Comparison of ENCODE assay signal across 11 cellular contexts in genomic region chr17:77836557-77837041, GRCh38.
DNase-seq lines count a peak whose midpoint lies in the region; ATAC-seq and TF ChIP-seq lines count a peak whose summit lies in the region.
"Had no signal": no experiment of that assay in that cellular context is flagged by ENCODE, and none has a peak within 500 bp of the region (broad histone marks: within the 10 kb centered on the region; RNA-seq: fewer than 3 reads in every experiment).

No MANE protein-coding gene starts in this region.

- H2AK5ac ChIP-seq in mesenchymal stem cell (ENCODE audit: low read length, severe bottlenecking), result no peak overlapping the region

- CTCF ChIA-PET in CD8-positive, alpha-beta memory T cell (lab: Charles Lee), result interaction anchor here (2.8 kb wide), 1 partner anchor 11 kb away, joined by 6 read pairs; no protein-coding TSS in a partner anchor

- peak overlapping the region; percentile 28 to 95 (median 78) for H3K27ac Mint-ChIP-seq in CD8-positive, alpha-beta memory T cell
- peak overlapping the region; percentile 84 for H3K27ac Mint-ChIP-seq in activated naive CD8-positive, alpha-beta T cell treated with anti-CD3 and anti-CD28 coated beads, Interleukin-2, amount 50 U/mL, for 24 hours

- H3K79me1 ChIP-seq in mesenchymal stem cell (replicated peaks; ENCODE audit: low read length, poor library complexity, severe bottlenecking), result no peaks in the 10 kb centered on the region

- H2AFZ ChIP-seq in mesenchymal stem cell (ENCODE audit: low read depth, low read length), result no peak overlapping the region

- ATAC-seq in activated naive CD8-positive, alpha-beta T cell treated with anti-CD3 and anti-CD28 coated beads, Interleukin-2, amount 50 U/mL, for 24 hours, result peak; percentile 84

- H3K27me3 ChIP-seq in CD8-positive, alpha-beta memory T cell (ENCODE audit: insufficient read depth, low read length, poor library complexity, severe bottlenecking), result no peaks in the 10 kb centered on the region
- no peaks in the 10 kb centered on the region for H3K27me3 ChIP-seq in mesenchymal stem cell (ENCODE audit: control insufficient read depth in 1 of 2, insufficient read depth in 1 of 2, low read length in 2 of 2)
- H3K27me3 ChIP-seq in tibial nerve, result no peaks in the 10 kb centered on the region
- H3K27me3 ChIP-seq: upper lobe of left lung had no signal

- H3K4ac ChIP-seq in mesenchymal stem cell (ENCODE audit: low read depth in 1 of 2, low read length in 2 of 2), result no peak overlapping the region

- H3K4me1 ChIP-seq in CD8-positive, alpha-beta memory T cell (ENCODE audit: insufficient read depth, low read length), result peaks cover 12% of the 10 kb centered on the region
- H3K4me1 ChIP-seq in mesenchymal stem cell (ENCODE audit: control insufficient read depth, insufficient read depth, low read depth, low read length) (peaks cover 15% of the 10 kb centered on the region), tibial nerve (peaks cover 0 to 32% (median 6%) of the 10 kb centered on the region in 4 donors)

- peak in 3 of 5 donors; percentile 15 to 59 (median 57) for DNase-seq in CD8-positive, alpha-beta memory T cell
- DNase-seq in MV-4-11 (lab: John Stamatoyannopoulos, UW), result peak; percentile 43
- DNase-seq in activated naive CD8-positive, alpha-beta T cell treated with anti-CD3 and anti-CD28 coated beads, Interleukin-2, amount 50 U/mL, for 24 hours, result no peak
- DNase-seq in mesenchymal stem cell, result peak; percentile 6
- DNase-seq in tibial nerve (ENCODE audit: low spot score in 2 of 2), result no peak
- DNase-seq in AG20443 (ENCODE audit: low spot score), result no peak
- DNase-seq in HCEC 1CT, result no peak
- DNase-seq in NCI-H345 treated with DMSO at 0.1 percent for 48 hours (lab: John Stamatoyannopoulos, UW; ENCODE audit: unreplicated experiment), result no peak
- DNase-seq: NCI-H510A treated with DMSO at 0.1 percent for 48 hours had no signal

- WGBS in mesenchymal stem cell, result 96% methylated on average over 3 of the region's 3 CpGs
- WGBS in tibial nerve, 2 donors, result 79 to 87% methylated on average over 3 of the region's 3 CpGs

- no peak overlapping the region for H3K27ac ChIP-seq in CD8-positive, alpha-beta memory T cell (ENCODE audit: low read depth, low read length)
- no peak overlapping the region for H3K27ac ChIP-seq in mesenchymal stem cell (ENCODE audit: low read length, poor library complexity, severe bottlenecking)
- H3K27ac ChIP-seq in tibial nerve, result no peak overlapping the region
- H3K27ac ChIP-seq: upper lobe of left lung had no signal

- TF ChIP-seq POLR2A in tibial nerve (IDR thresholded peaks at IDR 0.05), result no peak

- H3K4me1 Mint-ChIP-seq in CD8-positive, alpha-beta memory T cell, result peaks cover 29 to 39% (median 31%) of the 10 kb centered on the region in 3 donors
- H3K4me1 Mint-ChIP-seq in activated naive CD8-positive, alpha-beta T cell treated with anti-CD3 and anti-CD28 coated beads, Interleukin-2, amount 50 U/mL, for 24 hours, result peaks cover 47% of the 10 kb centered on the region

- no peak overlapping the region for H4K8ac ChIP-seq in mesenchymal stem cell (ENCODE audit: low read length)

- peaks cover 0 to 15% (median 3%) of the 10 kb centered on the region in 5 donors for H3K9me3 Mint-ChIP-seq in CD8-positive, alpha-beta memory T cell
- H3K9me3 Mint-ChIP-seq in activated naive CD8-positive, alpha-beta T cell treated with anti-CD3 and anti-CD28 coated beads, Interleukin-2, amount 50 U/mL, for 24 hours, result peaks cover 4% of the 10 kb centered on the region

- no peaks in the 10 kb centered on the region for H3K9me3 ChIP-seq in CD8-positive, alpha-beta memory T cell (ENCODE audit: low read length)
- H3K9me3 ChIP-seq in mesenchymal stem cell (ENCODE audit: control insufficient read depth, low read length), result no peaks in the 10 kb centered on the region
- H3K9me3 ChIP-seq in tibial nerve, result no peaks in the 10 kb centered on the region
- H3K9me3 ChIP-seq: upper lobe of left lung had no signal

- no peak overlapping the region for H3K14ac ChIP-seq in mesenchymal stem cell (ENCODE audit: low read length in 2 of 2)

- POLR2A ChIA-PET in CD8-positive, alpha-beta memory T cell (lab: Charles Lee), result no interaction called here

- H3K4me3 Mint-ChIP-seq in CD8-positive, alpha-beta memory T cell, result peak overlapping the region in 3 of 7 donors; percentile 12 to 49 (median 38)
- no peak overlapping the region for H3K4me3 Mint-ChIP-seq in activated naive CD8-positive, alpha-beta T cell treated with anti-CD3 and anti-CD28 coated beads, Interleukin-2, amount 50 U/mL, for 24 hours

- H3K27me3 Mint-ChIP-seq in CD8-positive, alpha-beta memory T cell, result no peaks in the 10 kb centered on the region
- peaks cover 12% of the 10 kb centered on the region for H3K27me3 Mint-ChIP-seq in activated naive CD8-positive, alpha-beta T cell treated with anti-CD3 and anti-CD28 coated beads, Interleukin-2, amount 50 U/mL, for 24 hours

- no peak overlapping the region for H2BK5ac ChIP-seq in mesenchymal stem cell (ENCODE audit: low read depth, low read length, poor library complexity, severe bottlenecking)

- no peak for TF ChIP-seq CTCF in tibial nerve (IDR thresholded peaks at IDR 0.05)

- H2BK12ac ChIP-seq in mesenchymal stem cell (ENCODE audit: low read length in 2 of 2), result no peak overlapping the region

- H3K36me3 ChIP-seq in CD8-positive, alpha-beta memory T cell (ENCODE audit: insufficient read depth, low read length), result no peaks in the 10 kb centered on the region
- no peaks in the 10 kb centered on the region for H3K36me3 ChIP-seq in mesenchymal stem cell (ENCODE audit: control insufficient read depth in 1 of 2, insufficient read depth in 2 of 2, low read depth in 1 of 2, low read length in 2 of 2)
- H3K36me3 ChIP-seq in tibial nerve, result no peaks in the 10 kb centered on the region
- H3K36me3 ChIP-seq: upper lobe of left lung had no signal

- H3K18ac ChIP-seq in mesenchymal stem cell (ENCODE audit: low read depth in 1 of 2, low read length in 2 of 2), result no peak overlapping the region

- no peak for TF ChIP-seq EP300 in tibial nerve (IDR thresholded peaks at IDR 0.05)

- H2BK120ac ChIP-seq in mesenchymal stem cell (ENCODE audit: low read depth, low read length), result no peak overlapping the region

- H3K23ac ChIP-seq in mesenchymal stem cell (ENCODE audit: low read length in 2 of 2), result no peak overlapping the region

- peaks cover 0 to 10% (median 2%) of the 10 kb centered on the region in 3 donors for H3K36me3 Mint-ChIP-seq in CD8-positive, alpha-beta memory T cell
- peaks cover 4% of the 10 kb centered on the region for H3K36me3 Mint-ChIP-seq in activated naive CD8-positive, alpha-beta T cell treated with anti-CD3 and anti-CD28 coated beads, Interleukin-2, amount 50 U/mL, for 24 hours (ENCODE audit: low read depth)

- no peak overlapping the region for H3K9ac ChIP-seq in mesenchymal stem cell (ENCODE audit: low read length)

- H3K4me3 ChIP-seq in CD8-positive, alpha-beta memory T cell (ENCODE audit: low read length), result no peak overlapping the region
- H3K4me3 ChIP-seq in mesenchymal stem cell (ENCODE audit: insufficient read depth in 1 of 2, low read depth in 1 of 2, low read length in 2 of 2) (no peak overlapping the region), tibial nerve (no peak overlapping the region)
- H3K4me3 ChIP-seq: skin epidermis, upper lobe of left lung had no signal

- no peak overlapping the region for H3K4me2 ChIP-seq in mesenchymal stem cell (ENCODE audit: low read length, poor library complexity, severe bottlenecking)

- no peak overlapping the region for H2BK15ac ChIP-seq in mesenchymal stem cell (ENCODE audit: low read depth, poor library complexity, severe bottlenecking)

- no peak overlapping the region for H4K91ac ChIP-seq in mesenchymal stem cell (ENCODE audit: low read length)

Comparison
In these comparisons a context has a peak if more than half of its experiments do, and no peak if none do; other contexts are left out.
1. DNase-seq: peak in CD8-positive, alpha-beta memory T cell (3 of 5), MV-4-11 (single experiment) and mesenchymal stem cell (single experiment); none in activated naive CD8-positive, alpha-beta T cell treated with anti-CD3 and anti-CD28 coated beads, Interleukin-2, amount 50 U/mL, for 24 hours (single experiment), tibial nerve (0 of 2), AG20443 (single experiment), HCEC 1CT (single experiment) and NCI-H345 treated with DMSO at 0.1 percent for 48 hours (single experiment).